ENCODE assay signal across 8 cellular contexts in genomic region chr4:15149842-15150592, GRCh38.
DNase-seq lines count a peak whose midpoint lies in the region; ATAC-seq and TF ChIP-seq lines count a peak whose summit lies in the region.

No MANE protein-coding gene starts in this region.

- H3K4me1 Mint-ChIP-seq in activated CD8-positive, alpha-beta memory T cell treated with anti-CD3 and anti-CD28 coated beads, Interleukin-2, amount 10 ng/mL, durations not matched to agents 7 days and 5 days, result peaks cover 4% of the 10 kb centered on the region
- H3K4me1 Mint-ChIP-seq in activated T-cell treated with anti-CD3 and anti-CD28 coated beads, Interleukin-2, amount 50 U/mL, for 4 hours (ENCODE audit: low read depth), result no peaks in the 10 kb centered on the region

- H3K4me3 Mint-ChIP-seq in activated CD8-positive, alpha-beta memory T cell treated with anti-CD3 and anti-CD28 coated beads, Interleukin-2, amount 10 ng/mL, durations not matched to agents 7 days and 5 days, result no peak overlapping the region
- no peak overlapping the region for H3K4me3 Mint-ChIP-seq in activated T-cell treated with anti-CD3 and anti-CD28 coated beads, Interleukin-2, amount 50 U/mL, for 4 hours

- H3K9me3 ChIP-seq in smooth muscle cell (replicated peaks; ENCODE audit: low read depth), result no peaks in the 10 kb centered on the region

- H3K27me3 Mint-ChIP-seq in activated CD8-positive, alpha-beta memory T cell treated with anti-CD3 and anti-CD28 coated beads, Interleukin-2, amount 10 ng/mL, durations not matched to agents 7 days and 5 days, result no peaks in the 10 kb centered on the region
- peaks cover 11% of the 10 kb centered on the region for H3K27me3 Mint-ChIP-seq in activated T-cell treated with anti-CD3 and anti-CD28 coated beads, Interleukin-2, amount 50 U/mL, for 4 hours (ENCODE audit: low read depth)

- no peaks in the 10 kb centered on the region for H3K36me3 ChIP-seq in smooth muscle cell (ENCODE audit: low read depth)

- H4K20me1 ChIP-seq in smooth muscle cell (ENCODE audit: low read depth), result no peaks in the 10 kb centered on the region

- H3K27me3 ChIP-seq in smooth muscle cell (ENCODE audit: low read depth), result no peaks in the 10 kb centered on the region

- ATAC-seq in activated CD8-positive, alpha-beta memory T cell treated with anti-CD3 and anti-CD28 coated beads, Interleukin-2, amount 10 ng/mL, durations not matched to agents 7 days and 5 days, result no peak
- peak; percentile 61 for ATAC-seq in HG02870 (IDR thresholded peaks at IDR 0.05; ENCODE audit: unreplicated experiment)
- no peak for ATAC-seq in activated T-cell treated with anti-CD3 and anti-CD28 coated beads, Interleukin-2, amount 50 U/mL, for 4 hours

- H3F3A ChIP-seq in smooth muscle cell (ENCODE audit: low read depth), result peaks cover 4% of the 10 kb centered on the region

- no peak overlapping the region for H3K27ac Mint-ChIP-seq in activated CD8-positive, alpha-beta memory T cell treated with anti-CD3 and anti-CD28 coated beads, Interleukin-2, amount 10 ng/mL, durations not matched to agents 7 days and 5 days

- H3K79me2 ChIP-seq in smooth muscle cell (ENCODE audit: low read depth), result no peaks in the 10 kb centered on the region

- H2AFZ ChIP-seq in smooth muscle cell (ENCODE audit: low read depth), result peak overlapping the region; percentile 77

- TF ChIP-seq CTCF in astrocyte of the spinal cord (IDR thresholded peaks at IDR 0.05; ENCODE audit: low read depth, low read length), result peak; percentile 24
- TF ChIP-seq CTCF in smooth muscle cell (IDR thresholded peaks at IDR 0.05; ENCODE audit: borderline replicate concordance, insufficient read depth, poor library complexity, severe bottlenecking), result peak; percentile 5

- H3K4me2 ChIP-seq in smooth muscle cell, result peak overlapping the region; percentile 72

- peak overlapping the region; percentile 71 for H3K27ac ChIP-seq in smooth muscle cell (ENCODE audit: low read depth)

- H3K4me3 ChIP-seq in astrocyte of the spinal cord (ENCODE audit: low read depth, low read length) (no peak overlapping the region), smooth muscle cell (no peak overlapping the region)

- in situ Hi-C loops in astrocyte of the spinal cord (cut with HindIII; ENCODE audit: low sequenced_read_pairs), result no loop called here

- H3K4me1 ChIP-seq in smooth muscle cell (ENCODE audit: low read depth), result peaks cover 20% of the 10 kb centered on the region

- CTCF ChIA-PET in activated CD8-positive, alpha-beta memory T cell treated with anti-CD3 and anti-CD28 coated beads, Interleukin-2, amount 10 ng/mL, durations not matched to agents 7 days and 5 days (lab: Charles Lee), result no interaction called here

- WGBS in smooth muscle cell (ENCODE audit: low lambda C conversion rate), result 35% methylated on average over 9 of the region's 9 CpGs

- peak overlapping the region; percentile 42 for H3K9ac ChIP-seq in smooth muscle cell (ENCODE audit: low read depth)

- peak; percentile 41 for DNase-seq in activated CD8-positive, alpha-beta memory T cell treated with anti-CD3 and anti-CD28 coated beads, Interleukin-2, amount 10 ng/mL, durations not matched to agents 7 days and 5 days
- no peak for DNase-seq in activated CD8-positive, alpha-beta memory T cell treated with anti-CD3 and anti-CD28 coated beads, Interleukin-2, amount 50 U/mL, for 4 hours
- DNase-seq in NCI-H1417 (lab: John Stamatoyannopoulos, UW) (peak; percentile 61 to 93 (median 78)), astrocyte of the spinal cord (ENCODE audit: low read depth, low spot score) (peak; percentile 86), hippocampal formation (lab: John Stamatoyannopoulos, UW) (peak; percentile 84 to 92), smooth muscle cell (lab: John Stamatoyannopoulos, UW; ENCODE audit: unreplicated experiment) (peak; percentile 22)
- no peak for DNase-seq in activated T-cell treated with anti-CD3 and anti-CD28 coated beads, Interleukin-2, amount 50 U/mL, for 4 hours

- no peaks in the 10 kb centered on the region for H3K36me3 Mint-ChIP-seq in activated CD8-positive, alpha-beta memory T cell treated with anti-CD3 and anti-CD28 coated beads, Interleukin-2, amount 10 ng/mL, durations not matched to agents 7 days and 5 days
- no peaks in the 10 kb centered on the region for H3K36me3 Mint-ChIP-seq in activated T-cell treated with anti-CD3 and anti-CD28 coated beads, Interleukin-2, amount 50 U/mL, for 4 hours (ENCODE audit: insufficient read depth)

- no peaks in the 10 kb centered on the region for H3K9me3 Mint-ChIP-seq in activated CD8-positive, alpha-beta memory T cell treated with anti-CD3 and anti-CD28 coated beads, Interleukin-2, amount 10 ng/mL, durations not matched to agents 7 days and 5 days (ENCODE audit: low read depth)
- H3K9me3 Mint-ChIP-seq in activated T-cell treated with anti-CD3 and anti-CD28 coated beads, Interleukin-2, amount 50 U/mL, for 4 hours, result no peaks in the 10 kb centered on the region

Comparison
In these comparisons a context has a peak if more than half of its experiments do, and no peak if none do; other contexts are left out.
1. DNase-seq: peak in activated CD8-positive, alpha-beta memory T cell treated with anti-CD3 and anti-CD28 coated beads, Interleukin-2, amount 10 ng/mL, durations not matched to agents 7 days and 5 days (single experiment), NCI-H1417 (3 of 3), astrocyte of the spinal cord (single experiment), hippocampal formation (2 of 2) and smooth muscle cell (single experiment); none in activated CD8-positive, alpha-beta memory T cell treated with anti-CD3 and anti-CD28 coated beads, Interleukin-2, amount 50 U/mL, for 4 hours (single experiment) and activated T-cell treated with anti-CD3 and anti-CD28 coated beads, Interleukin-2, amount 50 U/mL, for 4 hours (single experiment).